ENCODE assay signal across 11 cellular contexts in the genomic region with DNA sequence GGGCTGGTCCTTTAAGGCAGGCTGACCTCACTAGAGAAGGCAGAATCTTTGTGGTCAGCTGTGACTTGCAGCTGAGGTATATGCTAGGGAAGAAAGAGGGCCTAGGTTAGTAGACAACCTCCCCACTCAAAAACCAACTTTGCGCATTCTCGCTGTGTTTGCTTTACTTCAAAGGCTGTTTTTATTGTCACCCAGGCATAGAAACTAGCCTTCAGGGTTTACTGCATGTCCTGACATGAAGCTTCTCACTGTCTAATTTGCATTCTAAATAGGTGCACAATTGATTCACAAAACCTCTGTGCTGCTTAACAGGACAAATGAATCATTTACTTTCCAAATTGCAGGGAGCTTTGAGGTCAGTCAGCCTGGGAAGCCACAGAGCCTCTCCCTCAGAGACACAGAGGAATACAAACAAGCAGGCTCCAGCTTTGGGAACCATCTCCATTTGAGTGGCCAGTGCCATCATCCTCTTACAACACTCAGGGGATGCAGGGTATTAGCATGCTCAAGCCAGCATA.
DNase-seq lines count a peak whose midpoint lies in the region; ATAC-seq and TF ChIP-seq lines count a peak whose summit lies in the region.
"Had no signal": no experiment of that assay in that cellular context is flagged by ENCODE, and none has a peak within 500 bp of the region (broad histone marks: within the 10 kb centered on the region; RNA-seq: fewer than 3 reads in every experiment).

No MANE protein-coding gene starts in this region.

- H3K27ac ChIP-seq in Karpas-422 (ENCODE audit: low read length): no peak overlapping the region
- H3K27ac ChIP-seq: lower lobe of right lung had no signal

- no peaks in the 10 kb centered on the region for H3K9me3 ChIP-seq in Karpas-422 (ENCODE audit: low read length)
- H3K9me3 ChIP-seq: lower lobe of right lung had no signal

- H3K79me2 ChIP-seq in Karpas-422 (ENCODE audit: low read length): no peaks in the 10 kb centered on the region

- ATAC-seq in GM19468 (IDR thresholded peaks at IDR 0.05; ENCODE audit: extremely low read depth, unreplicated experiment) (peak; percentile 47), HG03457 (IDR thresholded peaks at IDR 0.05; ENCODE audit: unreplicated experiment) (peak; percentile 59), left lobe of liver (no peak)
- ATAC-seq in effector memory CD8-positive, alpha-beta T cell (replicated peaks): no peak
- ATAC-seq: lower lobe of right lung had no signal

- H3K36me3 Mint-ChIP-seq in effector memory CD8-positive, alpha-beta T cell (ENCODE audit: insufficient read depth): no peaks in the 10 kb centered on the region

- H3K4me3 Mint-ChIP-seq in effector memory CD8-positive, alpha-beta T cell: no peak overlapping the region
- H3K4me3 Mint-ChIP-seq: dendritic cell treated with granulocyte-macrophage colony-stimulating factor and Interleukin-4, amounts not matched to agents 40 ng/mL and 50 ng/mL, for 4 days had no signal

- no peaks in the 10 kb centered on the region for H3K4me1 ChIP-seq in Karpas-422 (ENCODE audit: low read length)
- H3K4me1 ChIP-seq: lower lobe of right lung had no signal

- no peaks in the 10 kb centered on the region for H3K9me2 ChIP-seq in Karpas-422 (replicated peaks; ENCODE audit: insufficient read depth, low read length)

- peaks cover 0 to 4% of the 10 kb centered on the region in 2 donors for H3K9me3 Mint-ChIP-seq in effector memory CD8-positive, alpha-beta T cell
- H3K9me3 Mint-ChIP-seq: dendritic cell treated with granulocyte-macrophage colony-stimulating factor and Interleukin-4, amounts not matched to agents 40 ng/mL and 50 ng/mL, for 4 days had no signal

- H3K4me2 ChIP-seq in Karpas-422 (ENCODE audit: low read depth, low read length, poor library complexity, severe bottlenecking): no peak overlapping the region

- no peaks in the 10 kb centered on the region for H3K27me3 Mint-ChIP-seq in effector memory CD8-positive, alpha-beta T cell
- H3K27me3 Mint-ChIP-seq: dendritic cell treated with granulocyte-macrophage colony-stimulating factor and Interleukin-4, amounts not matched to agents 40 ng/mL and 50 ng/mL, for 4 days had no signal

- no peaks in the 10 kb centered on the region for H4K20me1 ChIP-seq in Karpas-422 (ENCODE audit: insufficient read depth, low read depth, low read length)

- H3K4me3 ChIP-seq in fibroblast of villous mesenchyme (ENCODE audit: low read depth, low read length) (no peak overlapping the region), Karpas-422 (ENCODE audit: low read length) (no peak overlapping the region)
- H3K4me3 ChIP-seq: lower lobe of right lung had no signal

- no peaks in the 10 kb centered on the region for H3K4me1 Mint-ChIP-seq in effector memory CD8-positive, alpha-beta T cell (ENCODE audit: low read depth in 2 of 2)

- DNase-seq in EH (ENCODE audit: low read depth) (peak; percentile 28), fibroblast of villous mesenchyme (ENCODE audit: low read depth) (peak; percentile 25), Karpas-422 (no peak), left lobe of liver (ENCODE audit: low spot score) (no peak), NCI-H128 (lab: John Stamatoyannopoulos, UW; ENCODE audit: unreplicated experiment) (no peak)
- DNase-seq in effector memory CD8-positive, alpha-beta T cell: no peak
- DNase-seq: lower lobe of right lung, NCI-H2171 treated with DMSO at 0.1 percent for 48 hours had no signal

- no peaks in the 10 kb centered on the region for H3K27me3 ChIP-seq in Karpas-422 (ENCODE audit: low read length)

- H3K27ac Mint-ChIP-seq in effector memory CD8-positive, alpha-beta T cell: no peak overlapping the region
- H3K27ac Mint-ChIP-seq: dendritic cell treated with granulocyte-macrophage colony-stimulating factor and Interleukin-4, amounts not matched to agents 40 ng/mL and 50 ng/mL, for 4 days had no signal

- TF ChIP-seq CTCF in fibroblast of villous mesenchyme (IDR thresholded peaks at IDR 0.05; ENCODE audit: insufficient read depth, low read depth, low read length): no peak

- H3K9ac ChIP-seq in Karpas-422 (ENCODE audit: low read length): no peak overlapping the region

- H3K36me3 ChIP-seq in Karpas-422 (ENCODE audit: insufficient read depth, low read length): no peaks in the 10 kb centered on the region
- H3K36me3 ChIP-seq: lower lobe of right lung had no signal

- no peak overlapping the region for H2AFZ ChIP-seq in Karpas-422 (ENCODE audit: low read length)

Comparison
In these comparisons a context has a peak if more than half of its experiments do, and no peak if none do; other contexts are left out.
1. DNase-seq: peak in EH (single experiment) and fibroblast of villous mesenchyme (single experiment); none in Karpas-422 (single experiment), left lobe of liver (single experiment), effector memory CD8-positive, alpha-beta T cell (0 of 3) and NCI-H128 (single experiment).
2. ATAC-seq: peak in GM19468 (single experiment) and HG03457 (single experiment); none in left lobe of liver (single experiment) and effector memory CD8-positive, alpha-beta T cell (single experiment).